Comparison of ENCODE assay signal across 8 cellular contexts in genomic region chr18:79528846-79529245, GRCh38.
DNase-seq lines count a peak whose midpoint lies in the region; ATAC-seq, FAIRE-seq and TF ChIP-seq lines count a peak whose summit lies in the region.

No MANE protein-coding gene starts in this region.

- H3F3A ChIP-seq in OCI-LY1 (ENCODE audit: insufficient read depth, low read length) (no peaks in the 10 kb centered on the region), neural progenitor cell (ENCODE audit: low read depth) (no peaks in the 10 kb centered on the region)

- H3K9me3 Mint-ChIP-seq in HFFc6: no peaks in the 10 kb centered on the region
- no peaks in the 10 kb centered on the region for H3K9me3 Mint-ChIP-seq in neural progenitor cell

- H3K36me3 Mint-ChIP-seq in HFFc6 (ENCODE audit: low read depth): no peaks in the 10 kb centered on the region
- no peaks in the 10 kb centered on the region for H3K36me3 Mint-ChIP-seq in neural progenitor cell

- WGBS in testis, 2 donors: 56 to 65% methylated on average over 26 of the region's 26 CpGs

- H3K4me3 ChIP-seq in OCI-LY1 (ENCODE audit: low read depth, low read length, poor library complexity, severe bottlenecking) (no peak overlapping the region), neural progenitor cell (no peak overlapping the region), testis (no peak overlapping the region)

- H3K27ac ChIP-seq in OCI-LY1 (ENCODE audit: low read depth, low read length, poor library complexity, severe bottlenecking) (peak overlapping the region; percentile 83), neural progenitor cell (no peak overlapping the region), testis (no peak overlapping the region)

- no peaks in the 10 kb centered on the region for H3K4me1 Mint-ChIP-seq in HFFc6 (ENCODE audit: low read depth)
- peaks cover 5% of the 10 kb centered on the region for H3K4me1 Mint-ChIP-seq in neural progenitor cell

- TF ChIP-seq POLR2A in testis (IDR thresholded peaks at IDR 0.05): no peak

- no peaks in the 10 kb centered on the region for H3K27me3 ChIP-seq in OCI-LY1 (ENCODE audit: insufficient read depth, low read length)
- H3K27me3 ChIP-seq in neural progenitor cell: peaks cover 34% of the 10 kb centered on the region
- H3K27me3 ChIP-seq in testis: no peaks in the 10 kb centered on the region

- H2AFZ ChIP-seq in OCI-LY1 (ENCODE audit: low read length) (no peak overlapping the region), neural progenitor cell (replicated peaks) (peak overlapping the region; percentile 50)

- TF ChIP-seq CTCF in D721Med (IDR thresholded peaks at IDR 0.05; ENCODE audit: insufficient read depth, missing control alignments) (peak; percentile 89), HFFc6 (IDR thresholded peaks at IDR 0.05) (peak; percentile 91), OCI-LY1 (IDR thresholded peaks at IDR 0.05; ENCODE audit: low read length) (peak; percentile 95), neural progenitor cell (IDR thresholded peaks at IDR 0.05) (peak; percentile 87), testis (IDR thresholded peaks at IDR 0.05) (peak; percentile 81 to 88 (median 87))

- H3K4me3 Mint-ChIP-seq in HFFc6 (no peak overlapping the region), neural progenitor cell (no peak overlapping the region)

- intact Hi-C loops in testis (cut with DNase I; ENCODE audit: low total_unique reads): loop anchor here (5.0 kb wide), 1 partner anchor 147 kb away; no protein-coding TSS in a partner anchor

- H3K27me3 Mint-ChIP-seq in HFFc6 (ENCODE audit: insufficient read depth) (peaks cover 5% of the 10 kb centered on the region), neural progenitor cell (ENCODE audit: insufficient read depth, low read depth) (peaks cover 7% of the 10 kb centered on the region)

- peak; percentile 67 for FAIRE-seq in D721Med (lab: Jason Lieb, UNC)

- H3K36me3 ChIP-seq in OCI-LY1 (ENCODE audit: insufficient read depth, low read length) (peaks cover 45% of the 10 kb centered on the region), neural progenitor cell (no peaks in the 10 kb centered on the region), testis (ENCODE audit: low read depth, missing control alignments) (no peaks in the 10 kb centered on the region)

- DNase-seq in D721Med (ENCODE audit: insufficient read length, low spot score): peak; percentile 84
- peak; percentile 42 for DNase-seq in HFFc6
- peak; percentile 63 for DNase-seq in activated T-cell treated with anti-CD3 and anti-CD28 coated beads for 48 hours (ENCODE audit: low read depth)
- peak; percentile 41 for DNase-seq in fibroblast of gingiva (ENCODE audit: low read depth)
- peak; percentile 82 for DNase-seq in neural progenitor cell (ENCODE audit: low spot score)
- DNase-seq in testis: peak; percentile 83

- H3K4me1 ChIP-seq in OCI-LY1 (ENCODE audit: insufficient read depth, low read length, severe bottlenecking) (peaks cover 52% of the 10 kb centered on the region), neural progenitor cell (no peaks in the 10 kb centered on the region), testis (peaks cover 3% of the 10 kb centered on the region)

- H4K20me1 ChIP-seq in OCI-LY1 (ENCODE audit: insufficient read depth, low read length): no peaks in the 10 kb centered on the region
- H4K20me1 ChIP-seq in neural progenitor cell (ENCODE audit: low read depth): no peaks in the 10 kb centered on the region

- H3K9me3 ChIP-seq in OCI-LY1 (ENCODE audit: low read length) (no peaks in the 10 kb centered on the region), neural progenitor cell (ENCODE audit: low read depth) (no peaks in the 10 kb centered on the region), testis (no peaks in the 10 kb centered on the region)

- H3K9ac ChIP-seq in OCI-LY1 (ENCODE audit: low read length) (no peak overlapping the region; the same call in 1 of the 2 replicates), neural progenitor cell (no peak overlapping the region)

- no peak overlapping the region for H3K27ac Mint-ChIP-seq in HFFc6
- no peak overlapping the region for H3K27ac Mint-ChIP-seq in neural progenitor cell

- H3K79me2 ChIP-seq in OCI-LY1 (ENCODE audit: insufficient read depth, low read length) (no peaks in the 10 kb centered on the region), neural progenitor cell (ENCODE audit: low read depth) (no peaks in the 10 kb centered on the region)

- H3K9me2 ChIP-seq in OCI-LY1 (ENCODE audit: low read depth, low read length): no peaks in the 10 kb centered on the region

- H3K4me2 ChIP-seq in OCI-LY1 (ENCODE audit: low read length): no peak overlapping the region; the same call in 1 of the 2 replicates
- no peak overlapping the region for H3K4me2 ChIP-seq in neural progenitor cell

- ATAC-seq in GM21528 (IDR thresholded peaks at IDR 0.05; ENCODE audit: low FRiP score, unreplicated experiment): no peak
